Comparison of ENCODE assay signal across 1 cellular context in the genomic region with DNA sequence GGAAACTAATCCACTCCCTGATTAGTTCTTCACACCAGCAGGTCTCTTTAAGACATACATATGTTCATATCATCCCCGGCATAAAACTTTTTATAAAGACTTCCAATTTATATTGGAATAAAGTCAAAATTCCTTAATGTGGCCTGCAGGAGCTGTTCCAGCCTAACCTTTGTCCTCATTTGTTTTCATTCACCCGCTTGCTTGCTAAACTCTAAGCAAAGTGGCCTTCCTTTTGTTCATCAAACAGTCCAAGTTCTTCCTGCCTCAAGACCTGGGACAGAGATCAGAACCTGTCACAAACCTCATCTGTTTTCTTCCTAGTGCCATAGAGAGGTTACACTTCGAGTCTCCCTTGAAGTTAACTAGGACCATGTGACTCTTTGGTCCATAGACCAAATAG.
TF ChIP-seq lines count a peak whose summit lies in the region.

No MANE protein-coding gene starts in this region.

TF ChIP-seq in GM23338, 12 proteins besides CTCF, POLR2A, EP300 and RAD21 (continued from another document):
- TF ChIP-seq, protein P1, sequence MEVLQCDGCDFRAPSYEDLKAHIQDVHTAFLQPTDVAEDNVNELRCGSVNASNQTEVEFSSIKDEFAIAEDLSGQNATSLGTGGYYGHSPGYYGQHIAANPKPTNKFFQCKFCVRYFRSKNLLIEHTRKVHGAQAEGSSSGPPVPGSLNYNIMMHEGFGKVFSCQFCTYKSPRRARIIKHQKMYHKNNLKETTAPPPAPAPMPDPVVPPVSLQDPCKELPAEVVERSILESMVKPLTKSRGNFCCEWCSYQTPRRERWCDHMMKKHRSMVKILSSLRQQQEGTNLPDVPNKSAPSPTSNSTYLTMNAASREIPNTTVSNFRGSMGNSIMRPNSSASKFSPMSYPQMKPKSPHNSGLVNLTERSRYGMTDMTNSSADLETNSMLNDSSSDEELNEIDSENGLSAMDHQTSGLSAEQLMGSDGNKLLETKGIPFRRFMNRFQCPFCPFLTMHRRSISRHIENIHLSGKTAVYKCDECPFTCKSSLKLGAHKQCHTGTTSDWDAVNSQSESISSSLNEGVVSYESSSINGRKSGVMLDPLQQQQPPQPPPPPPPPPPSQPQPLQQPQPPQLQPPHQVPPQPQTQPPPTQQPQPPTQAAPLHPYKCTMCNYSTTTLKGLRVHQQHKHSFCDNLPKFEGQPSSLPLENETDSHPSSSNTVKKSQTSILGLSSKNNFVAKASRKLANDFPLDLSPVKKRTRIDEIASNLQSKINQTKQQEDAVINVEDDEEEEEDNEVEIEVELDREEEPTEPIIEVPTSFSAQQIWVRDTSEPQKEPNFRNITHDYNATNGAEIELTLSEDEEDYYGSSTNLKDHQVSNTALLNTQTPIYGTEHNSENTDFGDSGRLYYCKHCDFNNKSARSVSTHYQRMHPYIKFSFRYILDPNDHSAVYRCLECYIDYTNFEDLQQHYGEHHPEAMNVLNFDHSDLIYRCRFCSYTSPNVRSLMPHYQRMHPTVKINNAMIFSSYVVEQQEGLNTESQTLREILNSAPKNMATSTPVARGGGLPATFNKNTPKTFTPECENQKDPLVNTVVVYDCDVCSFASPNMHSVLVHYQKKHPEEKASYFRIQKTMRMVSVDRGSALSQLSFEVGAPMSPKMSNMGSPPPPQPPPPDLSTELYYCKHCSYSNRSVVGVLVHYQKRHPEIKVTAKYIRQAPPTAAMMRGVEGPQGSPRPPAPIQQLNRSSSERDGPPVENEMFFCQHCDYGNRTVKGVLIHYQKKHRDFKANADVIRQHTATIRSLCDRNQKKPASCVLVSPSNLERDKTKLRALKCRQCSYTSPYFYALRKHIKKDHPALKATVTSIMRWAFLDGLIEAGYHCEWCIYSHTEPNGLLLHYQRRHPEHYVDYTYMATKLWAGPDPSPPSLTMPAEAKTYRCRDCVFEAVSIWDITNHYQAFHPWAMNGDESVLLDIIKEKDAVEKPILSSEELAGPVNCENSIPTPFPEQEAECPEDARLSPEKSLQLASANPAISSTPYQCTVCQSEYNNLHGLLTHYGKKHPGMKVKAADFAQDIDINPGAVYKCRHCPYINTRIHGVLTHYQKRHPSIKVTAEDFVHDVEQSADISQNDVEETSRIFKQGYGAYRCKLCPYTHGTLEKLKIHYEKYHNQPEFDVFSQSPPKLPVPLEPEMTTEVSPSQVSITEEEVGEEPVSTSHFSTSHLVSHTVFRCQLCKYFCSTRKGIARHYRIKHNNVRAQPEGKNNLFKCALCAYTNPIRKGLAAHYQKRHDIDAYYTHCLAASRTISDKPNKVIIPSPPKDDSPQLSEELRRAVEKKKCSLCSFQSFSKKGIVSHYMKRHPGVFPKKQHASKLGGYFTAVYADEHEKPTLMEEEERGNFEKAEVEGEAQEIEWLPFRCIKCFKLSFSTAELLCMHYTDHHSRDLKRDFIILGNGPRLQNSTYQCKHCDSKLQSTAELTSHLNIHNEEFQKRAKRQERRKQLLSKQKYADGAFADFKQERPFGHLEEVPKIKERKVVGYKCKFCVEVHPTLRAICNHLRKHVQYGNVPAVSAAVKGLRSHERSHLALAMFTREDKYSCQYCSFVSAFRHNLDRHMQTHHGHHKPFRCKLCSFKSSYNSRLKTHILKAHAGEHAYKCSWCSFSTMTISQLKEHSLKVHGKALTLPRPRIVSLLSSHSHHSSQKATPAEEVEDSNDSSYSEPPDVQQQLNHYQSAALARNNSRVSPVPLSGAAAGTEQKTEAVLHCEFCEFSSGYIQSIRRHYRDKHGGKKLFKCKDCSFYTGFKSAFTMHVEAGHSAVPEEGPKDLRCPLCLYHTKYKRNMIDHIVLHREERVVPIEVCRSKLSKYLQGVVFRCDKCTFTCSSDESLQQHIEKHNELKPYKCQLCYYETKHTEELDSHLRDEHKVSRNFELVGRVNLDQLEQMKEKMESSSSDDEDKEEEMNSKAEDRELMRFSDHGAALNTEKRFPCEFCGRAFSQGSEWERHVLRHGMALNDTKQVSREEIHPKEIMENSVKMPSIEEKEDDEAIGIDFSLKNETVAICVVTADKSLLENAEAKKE (CRISPR knock-in tag; IDR thresholded peaks at IDR 0.05) = no peak
- TF ChIP-seq POLR2AphosphoS5 (IDR thresholded peaks at IDR 0.05; ENCODE audit: low read depth) (no peak), JUNB (IDR thresholded peaks at IDR 0.05; ENCODE audit: unreplicated experiment) (no peak), ZNF114 (CRISPR knock-in tag; IDR thresholded peaks at IDR 0.05) (no peak), ZNF331 (CRISPR knock-in tag; IDR thresholded peaks at IDR 0.05; ENCODE audit: low read depth) (no peak)
- TF ChIP-seq, protein P2, sequence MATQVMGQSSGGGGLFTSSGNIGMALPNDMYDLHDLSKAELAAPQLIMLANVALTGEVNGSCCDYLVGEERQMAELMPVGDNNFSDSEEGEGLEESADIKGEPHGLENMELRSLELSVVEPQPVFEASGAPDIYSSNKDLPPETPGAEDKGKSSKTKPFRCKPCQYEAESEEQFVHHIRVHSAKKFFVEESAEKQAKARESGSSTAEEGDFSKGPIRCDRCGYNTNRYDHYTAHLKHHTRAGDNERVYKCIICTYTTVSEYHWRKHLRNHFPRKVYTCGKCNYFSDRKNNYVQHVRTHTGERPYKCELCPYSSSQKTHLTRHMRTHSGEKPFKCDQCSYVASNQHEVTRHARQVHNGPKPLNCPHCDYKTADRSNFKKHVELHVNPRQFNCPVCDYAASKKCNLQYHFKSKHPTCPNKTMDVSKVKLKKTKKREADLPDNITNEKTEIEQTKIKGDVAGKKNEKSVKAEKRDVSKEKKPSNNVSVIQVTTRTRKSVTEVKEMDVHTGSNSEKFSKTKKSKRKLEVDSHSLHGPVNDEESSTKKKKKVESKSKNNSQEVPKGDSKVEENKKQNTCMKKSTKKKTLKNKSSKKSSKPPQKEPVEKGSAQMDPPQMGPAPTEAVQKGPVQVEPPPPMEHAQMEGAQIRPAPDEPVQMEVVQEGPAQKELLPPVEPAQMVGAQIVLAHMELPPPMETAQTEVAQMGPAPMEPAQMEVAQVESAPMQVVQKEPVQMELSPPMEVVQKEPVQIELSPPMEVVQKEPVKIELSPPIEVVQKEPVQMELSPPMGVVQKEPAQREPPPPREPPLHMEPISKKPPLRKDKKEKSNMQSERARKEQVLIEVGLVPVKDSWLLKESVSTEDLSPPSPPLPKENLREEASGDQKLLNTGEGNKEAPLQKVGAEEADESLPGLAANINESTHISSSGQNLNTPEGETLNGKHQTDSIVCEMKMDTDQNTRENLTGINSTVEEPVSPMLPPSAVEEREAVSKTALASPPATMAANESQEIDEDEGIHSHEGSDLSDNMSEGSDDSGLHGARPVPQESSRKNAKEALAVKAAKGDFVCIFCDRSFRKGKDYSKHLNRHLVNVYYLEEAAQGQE (IDR thresholded peaks at IDR 0.05; ENCODE audit: unreplicated experiment) = no peak
